8 cellular contexts compared by ENCODE assay signal in genomic region chr20:25867776-25868649, GRCh38.
A peak's percentile ranks its signal among the peaks of the same experiment; 100 is the strongest.
DNase-seq lines count a peak whose midpoint lies in the region; ATAC-seq and TF ChIP-seq lines count a peak whose summit lies in the region.

No MANE protein-coding gene starts in this region.

- peak; percentile 62 for ATAC-seq in GM21528 (IDR thresholded peaks at IDR 0.05; ENCODE audit: low FRiP score, unreplicated experiment)
- peak; percentile 75 to 85 for ATAC-seq in activated T-cell treated with anti-CD3 and anti-CD28 coated beads, Interleukin-2, amount 50 U/mL, for 72 hours (replicated peaks in 1 of 2)
- ATAC-seq in naive thymus-derived CD4-positive, alpha-beta T cell = peak; percentile 82
- ATAC-seq in stimulated activated naive CD8-positive, alpha-beta T cell treated with anti-CD3 and anti-CD28 coated beads, Interleukin-15, amount 100 ng/mL, for 72 hours = peak; percentile 84

- H3K4me1 ChIP-seq in naive thymus-derived CD4-positive, alpha-beta T cell (ENCODE audit: control insufficient read depth in 2 of 2, insufficient read depth in 2 of 2, low read length in 2 of 2) = peaks cover 0 to 1% of the 10 kb centered on the region in 2 donors

- CTCF ChIA-PET in naive thymus-derived CD4-positive, alpha-beta T cell (lab: Charles Lee) = no interaction called here

- TF ChIP-seq CTCF in AG09309 (IDR thresholded peaks at IDR 0.05; ENCODE audit: control insufficient read depth, insufficient read depth, low read depth, low read length, missing control alignments) = no peak
- TF ChIP-seq CTCF in fibroblast of mammary gland (conservative IDR thresholded peaks at IDR 0.05; ENCODE audit: control insufficient read depth, insufficient read depth, low read depth, low read length) = no peak

- intact Hi-C loops in naive thymus-derived CD4-positive, alpha-beta T cell (cut with micrococcal nuclease) = loop anchor here in 1 of 2 donors (2.0 kb wide), 1 partner anchor 13 kb away; no protein-coding TSS in a partner anchor

- no peaks in the 10 kb centered on the region for H3K36me3 ChIP-seq in naive thymus-derived CD4-positive, alpha-beta T cell (ENCODE audit: control insufficient read depth in 2 of 3, insufficient read depth in 3 of 3, low read length in 3 of 3)

- POLR2A ChIA-PET in naive thymus-derived CD4-positive, alpha-beta T cell (lab: Charles Lee) = no interaction called here

- H3K9me3 Mint-ChIP-seq in activated T-cell treated with anti-CD3 and anti-CD28 coated beads, Interleukin-2, amount 50 U/mL, for 72 hours = no peaks in the 10 kb centered on the region
- H3K9me3 Mint-ChIP-seq in naive thymus-derived CD4-positive, alpha-beta T cell = peaks cover 0 to 5% (median 0%) of the 10 kb centered on the region in 11 donors
- no peaks in the 10 kb centered on the region for H3K9me3 Mint-ChIP-seq in stimulated activated naive CD8-positive, alpha-beta T cell treated with anti-CD3 and anti-CD28 coated beads, Interleukin-15, amount 100 ng/mL, for 72 hours

- H3K27me3 Mint-ChIP-seq in activated T-cell treated with anti-CD3 and anti-CD28 coated beads, Interleukin-2, amount 50 U/mL, for 72 hours (ENCODE audit: low read depth) = peaks cover 64% of the 10 kb centered on the region
- H3K27me3 Mint-ChIP-seq in naive thymus-derived CD4-positive, alpha-beta T cell = peaks cover 9 to 55% (median 45%) of the 10 kb centered on the region in 5 donors
- peaks cover 67% of the 10 kb centered on the region for H3K27me3 Mint-ChIP-seq in stimulated activated naive CD8-positive, alpha-beta T cell treated with anti-CD3 and anti-CD28 coated beads, Interleukin-15, amount 100 ng/mL, for 72 hours

- H3K9me3 ChIP-seq in naive thymus-derived CD4-positive, alpha-beta T cell (ENCODE audit: control insufficient read depth in 2 of 3, low read length in 3 of 3) = no peaks in the 10 kb centered on the region

- H3K27me3 ChIP-seq in naive thymus-derived CD4-positive, alpha-beta T cell (ENCODE audit: control insufficient read depth in 2 of 2, insufficient read depth in 2 of 2, low read length in 2 of 2) = no peaks in the 10 kb centered on the region

- DNase-seq in AG09309 (ENCODE audit: low read depth) (no peak), NCI-H510A (lab: John Stamatoyannopoulos, UW) (peak; percentile 50), fibroblast of mammary gland (ENCODE audit: low read depth) (peak; percentile 71), NCI-H446 treated with DMSO at 0.1 percent for 48 hours (lab: John Stamatoyannopoulos, UW) (no peak)
- peak; percentile 70 to 75 for DNase-seq in activated T-cell treated with anti-CD3 and anti-CD28 coated beads, Interleukin-2, amount 50 U/mL, for 72 hours
- peak; percentile 62 to 80 (median 65) for DNase-seq in naive thymus-derived CD4-positive, alpha-beta T cell
- DNase-seq in stimulated activated naive CD8-positive, alpha-beta T cell treated with anti-CD3 and anti-CD28 coated beads, Interleukin-15, amount 100 ng/mL, for 72 hours = peak; percentile 74 to 75

- H3K27ac Mint-ChIP-seq in activated T-cell treated with anti-CD3 and anti-CD28 coated beads, Interleukin-2, amount 50 U/mL, for 72 hours = no peak overlapping the region
- H3K27ac Mint-ChIP-seq in naive thymus-derived CD4-positive, alpha-beta T cell = peak overlapping the region in 3 of 9 donors; percentile 42 to 59 (median 46)
- no peak overlapping the region for H3K27ac Mint-ChIP-seq in stimulated activated naive CD8-positive, alpha-beta T cell treated with anti-CD3 and anti-CD28 coated beads, Interleukin-15, amount 100 ng/mL, for 72 hours

- H3K4me3 ChIP-seq in AG09309 (ENCODE audit: control insufficient read depth, low read depth, low read length) = peak overlapping the region; percentile 56
- H3K4me3 ChIP-seq in fibroblast of mammary gland (ENCODE audit: control insufficient read depth, low read depth, low read length) = peak overlapping the region; percentile 37
- peak overlapping the region; percentile 24 for H3K4me3 ChIP-seq in naive thymus-derived CD4-positive, alpha-beta T cell (ENCODE audit: low read length)

- H3K4me3 Mint-ChIP-seq in activated T-cell treated with anti-CD3 and anti-CD28 coated beads, Interleukin-2, amount 50 U/mL, for 72 hours = peak overlapping the region; percentile 42 to 55
- peak overlapping the region; percentile 48 to 97 (median 74) for H3K4me3 Mint-ChIP-seq in naive thymus-derived CD4-positive, alpha-beta T cell
- H3K4me3 Mint-ChIP-seq in stimulated activated naive CD8-positive, alpha-beta T cell treated with anti-CD3 and anti-CD28 coated beads, Interleukin-15, amount 100 ng/mL, for 72 hours = peak overlapping the region; percentile 32 to 67

- H3K27ac ChIP-seq in naive thymus-derived CD4-positive, alpha-beta T cell (ENCODE audit: low read depth, low read length) = no peak overlapping the region

- H3K36me3 Mint-ChIP-seq in activated T-cell treated with anti-CD3 and anti-CD28 coated beads, Interleukin-2, amount 50 U/mL, for 72 hours (ENCODE audit: insufficient read depth in 2 of 2) = peaks cover 1 to 4% of the 10 kb centered on the region in 2 donors
- H3K36me3 Mint-ChIP-seq in naive thymus-derived CD4-positive, alpha-beta T cell = peaks cover 0 to 4% (median 0%) of the 10 kb centered on the region in 5 donors

- H3K4me1 Mint-ChIP-seq in activated T-cell treated with anti-CD3 and anti-CD28 coated beads, Interleukin-2, amount 50 U/mL, for 72 hours (ENCODE audit: low read depth) = peaks cover 24% of the 10 kb centered on the region
- H3K4me1 Mint-ChIP-seq in naive thymus-derived CD4-positive, alpha-beta T cell = peaks cover 17 to 41% (median 27%) of the 10 kb centered on the region in 7 donors
- H3K4me1 Mint-ChIP-seq in stimulated activated naive CD8-positive, alpha-beta T cell treated with anti-CD3 and anti-CD28 coated beads, Interleukin-15, amount 100 ng/mL, for 72 hours = peaks cover 49% of the 10 kb centered on the region

Comparison
In these comparisons a context has a peak if more than half of its experiments do, and no peak if none do; other contexts are left out.
1. DNase-seq: peak in NCI-H510A (single experiment), activated T-cell treated with anti-CD3 and anti-CD28 coated beads, Interleukin-2, amount 50 U/mL, for 72 hours (2 of 2), fibroblast of mammary gland (single experiment), naive thymus-derived CD4-positive, alpha-beta T cell (9 of 9) and stimulated activated naive CD8-positive, alpha-beta T cell treated with anti-CD3 and anti-CD28 coated beads, Interleukin-15, amount 100 ng/mL, for 72 hours (2 of 2); none in AG09309 (single experiment) and NCI-H446 treated with DMSO at 0.1 percent for 48 hours (single experiment).
2. Peak in every context shown above with its lines, with median percentiles within 50 percentile points of each other: H3K4me3 ChIP-seq, ATAC-seq and H3K4me3 Mint-ChIP-seq.